8 cellular contexts compared by ENCODE assay signal in genomic region chr6:2846873-2847224, GRCh38. TPM values are rescaled to one million over a fixed set of nuclear protein-coding genes. Genes with fewer than 3 reads are reported as not detected.
DNase-seq lines count a peak whose midpoint lies in the region; ATAC-seq and TF ChIP-seq lines count a peak whose summit lies in the region.

No MANE protein-coding gene starts in this region.

- intact Hi-C loops in left colon (cut with DNase I, micrococcal nuclease): loop anchor here in 1 of 2 donors (5.0 to 10.0 kb wide), 2 partner anchors 52 to 85 kb away; no protein-coding TSS in a partner anchor

- peak overlapping the region; percentile 12; the same call in 1 of the 2 replicates for H3K4me3 ChIP-seq in GM08714 (ENCODE audit: low read length)
- H3K4me3 ChIP-seq in fibroblast of lung (replicated peaks in 1 of 4; ENCODE audit: control extremely low read depth in 1 of 4, insufficient read depth in 1 of 4, low read depth in 3 of 4, low read length in 4 of 4): peak overlapping the region in 2 of 4 experiments; percentile 1 to 27
- H3K4me3 ChIP-seq in skin epidermis: no peak overlapping the region

- H3K4me1 Mint-ChIP-seq in T-cell: peaks cover 41 to 53% (median 46%) of the 10 kb centered on the region in 3 donors

- H3K27ac ChIP-seq in fibroblast of lung (ENCODE audit: insufficient read depth, low read length) (peak overlapping the region; percentile 68), skin epidermis (peak overlapping the region in 14 of 21 experiments; percentile 7 to 75 (median 48))

- CTCF ChIA-PET in T-cell (lab: Charles Lee): interaction anchor here (0.6 to 3.8 kb wide), 38 partner anchors 9 to 209 kb away, joined by 3 to 72 read pairs (median 6); no protein-coding TSS in a partner anchor

- POLR2A ChIA-PET in T-cell (lab: Charles Lee): interaction anchor here (0.5 to 3.0 kb wide), 9 partner anchors 11 to 220 kb away, joined by 3 to 23 read pairs (median 4); no protein-coding TSS in a partner anchor

- H3K9me3 ChIP-seq in fibroblast of lung (ENCODE audit: control insufficient read depth, insufficient read depth, low read depth, low read length): no peaks in the 10 kb centered on the region

- no peaks in the 10 kb centered on the region for H3K79me2 ChIP-seq in fibroblast of lung (ENCODE audit: control insufficient read depth, insufficient read depth, low read length)

- no peak for DNase-seq in T-cell
- no peak for DNase-seq in fibroblast of lung (ENCODE audit: low read depth in 2 of 2)
- DNase-seq in midbrain (lab: John Stamatoyannopoulos, UW): no peak
- no peak for DNase-seq in cerebellum (ENCODE audit: low spot score)
- no peak for DNase-seq in left colon

- H4K20me1 ChIP-seq in fibroblast of lung (ENCODE audit: control insufficient read depth, extremely low read depth, insufficient read depth, low read length): no peaks in the 10 kb centered on the region

- H2AFZ ChIP-seq in fibroblast of lung (ENCODE audit: low read length): peak overlapping the region; percentile 22

- no peak overlapping the region for H3K9ac ChIP-seq in fibroblast of lung (ENCODE audit: insufficient read depth, low read length)

- no peaks in the 10 kb centered on the region for H3K36me3 ChIP-seq in fibroblast of lung (ENCODE audit: control insufficient read depth, insufficient read depth, low read length)

- no peaks in the 10 kb centered on the region for H3K27me3 ChIP-seq in fibroblast of lung (ENCODE audit: control insufficient read depth, insufficient read depth, low read length)

- no peaks in the 10 kb centered on the region for H3K27me3 Mint-ChIP-seq in T-cell

- peaks cover 0 to 5% (median 0%) of the 10 kb centered on the region in 3 donors for H3K9me3 Mint-ChIP-seq in T-cell

- no peaks in the 10 kb centered on the region for H3K36me3 Mint-ChIP-seq in T-cell

- H3K4me1 ChIP-seq in fibroblast of lung (ENCODE audit: control insufficient read depth, extremely low read depth, insufficient read depth, low read length): peaks cover 4% of the 10 kb centered on the region

- no peak for TF ChIP-seq CTCF in fibroblast of lung (conservative IDR thresholded peaks at IDR 0.05 in 1 of 2, IDR thresholded peaks at IDR 0.05 in 1 of 2; ENCODE audit: low read depth in 1 of 2, low read length in 2 of 2)

- H3K27ac Mint-ChIP-seq in T-cell: peak overlapping the region; percentile 42 to 79

- H3K4me2 ChIP-seq in fibroblast of lung (ENCODE audit: extremely low read depth, insufficient read depth, low read length): peak overlapping the region; percentile 49

- H3K4me3 Mint-ChIP-seq in T-cell: peak overlapping the region in 2 of 3 donors; percentile 27 to 44

- no peak for ATAC-seq in T-cell (replicated peaks in 1 of 4)
- ATAC-seq in HG02759 (IDR thresholded peaks at IDR 0.05; ENCODE audit: unreplicated experiment): no peak
- no peak for ATAC-seq in left colon

RNA-seq across cellular contexts. Expression of gene SERPINB1, which starts 5.2 kb away (rescaled TPM):
- total RNA-seq in T-cell (10 to 100 TPM; 40.3 to 60.9 (median 50.7) TPM), fibroblast of lung (19.3 TPM in 2 replicates), cerebellum (2.9 TPM), left colon (100 to 1,000 TPM; 168 to 208 TPM)
- polyA plus RNA-seq in fibroblast of lung: 35.2 and 39.5 TPM in 2 replicates
- polyA plus RNA-seq in fibroblast of lung (2012): 26.0 and 28.0 TPM in 2 replicates
- 2.7 and 3.7 TPM in 2 replicates for polyA minus RNA-seq in fibroblast of lung (ENCODE audit: low replicate concordance)

RNA-seq across cellular contexts. Expression of gene SERPINB9, which starts 56.3 kb away (rescaled TPM):
- total RNA-seq in T-cell (10 to 100 TPM; 43.2 to 57.2 (median 47.1) TPM), fibroblast of lung (2.6 and 4.3 TPM in 2 replicates), cerebellum (4.2 TPM), left colon (1 to 10 TPM; 3.5 to 4.7 TPM)
- 6.2 and 6.4 TPM in 2 replicates for polyA plus RNA-seq in fibroblast of lung
- polyA plus RNA-seq in fibroblast of lung (2012): 2.7 and 3.0 TPM in 2 replicates
- polyA minus RNA-seq in fibroblast of lung (ENCODE audit: low replicate concordance): 1.3 and 3.8 TPM in 2 replicates
